ENCODE assay signal across 8 cellular contexts in genomic region chr15:63402498-63403253, GRCh38. TPM values are rescaled to one million over a fixed set of nuclear protein-coding genes. Genes with fewer than 3 reads are reported as not detected.
A peak's percentile ranks its signal among the peaks of the same experiment; 100 is the strongest.
DNase-seq lines count a peak whose midpoint lies in the region; ATAC-seq and TF ChIP-seq lines count a peak whose summit lies in the region.

No MANE protein-coding gene starts in this region.

- no peaks in the 10 kb centered on the region for H3K27me3 ChIP-seq in hepatocyte
- no peaks in the 10 kb centered on the region for H3K27me3 ChIP-seq in stomach

- no peak overlapping the region for H3K4me2 ChIP-seq in hepatocyte

- TF ChIP-seq CTCF in hepatocyte (IDR thresholded peaks at IDR 0.05; ENCODE audit: poor library complexity) (peak; percentile 75), stomach (IDR thresholded peaks at IDR 0.05) (peak in 5 of 7 experiments; percentile 38 to 61 (median 54))

- no peak for TF ChIP-seq POLR2A in stomach (IDR thresholded peaks at IDR 0.05)

- H3K4me1 ChIP-seq in hepatocyte (ENCODE audit: insufficient read depth) (peaks cover 4% of the 10 kb centered on the region), stomach (peaks cover 0 to 15% (median 4%) of the 10 kb centered on the region in 4 donors)

- TF ChIP-seq EP300 in stomach (IDR thresholded peaks at IDR 0.05): no peak

- no peaks in the 10 kb centered on the region for H4K20me1 ChIP-seq in hepatocyte (ENCODE audit: insufficient read depth, poor library complexity, severe bottlenecking)

- no peaks in the 10 kb centered on the region for H3K79me2 ChIP-seq in hepatocyte

- no peak overlapping the region for H3K27ac ChIP-seq in hepatocyte
- H3K27ac ChIP-seq in stomach: no peak overlapping the region

- no peak overlapping the region for H2AFZ ChIP-seq in hepatocyte

- no peak for ATAC-seq in GM19328 (IDR thresholded peaks at IDR 0.05; ENCODE audit: unreplicated experiment)

- WGBS in hepatocyte (ENCODE audit: low lambda C conversion rate, missing lambda C conversion rate): 63% methylated on average over 7 of the region's 7 CpGs
- WGBS in stomach, 5 donors: 46 to 60% (median 48%) methylated on average over 7 of the region's 7 CpGs

- intact Hi-C loops in stomach (cut with DNase I; ENCODE audit: low total_unique reads): no loop called here

- H3K36me3 ChIP-seq in hepatocyte (replicated peaks; ENCODE audit: insufficient read depth, low read depth) (no peaks in the 10 kb centered on the region), stomach (no peaks in the 10 kb centered on the region)

- no peaks in the 10 kb centered on the region for H3K9me3 ChIP-seq in hepatocyte (ENCODE audit: low read depth)
- H3K9me3 ChIP-seq in stomach: no peaks in the 10 kb centered on the region

- H3K9me2 ChIP-seq in hepatocyte (replicated peaks; ENCODE audit: insufficient read depth): no peaks in the 10 kb centered on the region

- DNase-seq in NCI-H510A treated with DMSO at 0.1 percent for 48 hours (lab: John Stamatoyannopoulos, UW) (peak; percentile 9), NCI-H510A (lab: John Stamatoyannopoulos, UW) (no peak), NCI-H1694 (lab: John Stamatoyannopoulos, UW) (peak; percentile 26), amniotic epithelial cell (ENCODE audit: low read depth) (peak; percentile 38), hepatocyte (ENCODE audit: low spot score) (peak; percentile 43), stomach (no peak), activated T-cell treated with anti-CD3 and anti-CD28 coated beads for 4 hours (no peak)

- no peak overlapping the region for H3K4me3 ChIP-seq in hepatocyte
- H3K4me3 ChIP-seq in stomach: no peak overlapping the region

RNA-seq across cellular contexts. Expression of gene CA12, which starts 21.0 kb away (rescaled TPM):
- total RNA-seq in hepatocyte (9.5 and 13.8 TPM in 2 replicates), stomach (10 to 100 TPM in 3 of 5 donors, 1 to 10 TPM in 2; 1.8 to 58.8 (median 12.5) TPM)
- polyA plus RNA-seq in hepatocyte (16.6 and 23.5 TPM in 2 replicates), stomach (10 to 100 TPM in 1 of 3 donors, 1 to 10 TPM in 1, under 1 TPM in 1; 0.46 to 22.8 (median 2.9) TPM)

Comparison
In these comparisons a context has a peak if more than half of its experiments do, and no peak if none do; other contexts are left out.
1. DNase-seq: peak in NCI-H510A treated with DMSO at 0.1 percent for 48 hours (single experiment), NCI-H1694 (single experiment), amniotic epithelial cell (single experiment) and hepatocyte (single experiment); none in NCI-H510A (single experiment), stomach (single experiment) and activated T-cell treated with anti-CD3 and anti-CD28 coated beads for 4 hours (single experiment).